ENCODE assay signal across 10 cellular contexts in genomic region chr12:92029902-92030586, GRCh38.
DNase-seq lines count a peak whose midpoint lies in the region; ATAC-seq lines count a peak whose summit lies in the region.
"Had no signal": no experiment of that assay in that cellular context is flagged by ENCODE, and none has a peak within 500 bp of the region (broad histone marks: within the 10 kb centered on the region; RNA-seq: fewer than 3 reads in every experiment).

No MANE protein-coding gene starts in this region.

- H3K9me3 Mint-ChIP-seq in activated CD8-positive, alpha-beta memory T cell treated with anti-CD3 and anti-CD28 coated beads, Interleukin-2, amount 10 ng/mL, durations not matched to agents 7 days and 5 days (ENCODE audit: low read depth): peaks cover 7% of the 10 kb centered on the region
- peaks cover 6% of the 10 kb centered on the region for H3K9me3 Mint-ChIP-seq in activated T-helper 17 cell treated with anti-CD3 and anti-CD28 coated beads, Interleukin-2, amount 50 U/mL, for 72 hours

- CTCF ChIA-PET in activated CD8-positive, alpha-beta memory T cell treated with anti-CD3 and anti-CD28 coated beads, Interleukin-2, amount 10 ng/mL, durations not matched to agents 7 days and 5 days (lab: Charles Lee): interaction anchor here (0.6 to 3.0 kb wide), 12 partner anchors 25 to 218 kb away, joined by 3 to 16 read pairs (median 4); partner anchors contain the start of gene BTG1

- H3K4me3 Mint-ChIP-seq in activated CD8-positive, alpha-beta memory T cell treated with anti-CD3 and anti-CD28 coated beads, Interleukin-2, amount 10 ng/mL, durations not matched to agents 7 days and 5 days: peak overlapping the region; percentile 47
- peak overlapping the region; percentile 76 for H3K4me3 Mint-ChIP-seq in activated T-helper 17 cell treated with anti-CD3 and anti-CD28 coated beads, Interleukin-2, amount 50 U/mL, for 72 hours

- peaks cover 22% of the 10 kb centered on the region for H3K36me3 Mint-ChIP-seq in activated CD8-positive, alpha-beta memory T cell treated with anti-CD3 and anti-CD28 coated beads, Interleukin-2, amount 10 ng/mL, durations not matched to agents 7 days and 5 days
- peaks cover 5% of the 10 kb centered on the region for H3K36me3 Mint-ChIP-seq in activated T-helper 17 cell treated with anti-CD3 and anti-CD28 coated beads, Interleukin-2, amount 50 U/mL, for 72 hours (ENCODE audit: low read depth)

- H3K27me3 ChIP-seq in layer of hippocampus (ENCODE audit: control insufficient read depth, insufficient read depth, low read length) (no peaks in the 10 kb centered on the region), thymus (ENCODE audit: control insufficient read depth, insufficient read depth) (no peaks in the 10 kb centered on the region)

- H3K27ac ChIP-seq in layer of hippocampus (ENCODE audit: low read depth, low read length) (peak overlapping the region; percentile 35), thymus (ENCODE audit: low read depth) (peak overlapping the region; percentile 93)

- no peaks in the 10 kb centered on the region for H3K9me3 ChIP-seq in thymus (ENCODE audit: control insufficient read depth)

- no peaks in the 10 kb centered on the region for H3K27me3 Mint-ChIP-seq in activated CD8-positive, alpha-beta memory T cell treated with anti-CD3 and anti-CD28 coated beads, Interleukin-2, amount 10 ng/mL, durations not matched to agents 7 days and 5 days
- H3K27me3 Mint-ChIP-seq in activated T-helper 17 cell treated with anti-CD3 and anti-CD28 coated beads, Interleukin-2, amount 50 U/mL, for 72 hours: no peaks in the 10 kb centered on the region

- ATAC-seq in activated CD8-positive, alpha-beta memory T cell treated with anti-CD3 and anti-CD28 coated beads, Interleukin-2, amount 10 ng/mL, durations not matched to agents 7 days and 5 days: peak; percentile 27
- ATAC-seq in activated T-helper 17 cell treated with anti-CD3 and anti-CD28 coated beads, Interleukin-2, amount 50 U/mL, for 72 hours (replicated peaks): peak; percentile 3
- ATAC-seq in HG03457 (IDR thresholded peaks at IDR 0.05; ENCODE audit: unreplicated experiment): no peak

- H3K4me1 Mint-ChIP-seq in activated CD8-positive, alpha-beta memory T cell treated with anti-CD3 and anti-CD28 coated beads, Interleukin-2, amount 10 ng/mL, durations not matched to agents 7 days and 5 days: peaks cover 59% of the 10 kb centered on the region
- H3K4me1 Mint-ChIP-seq in activated T-helper 17 cell treated with anti-CD3 and anti-CD28 coated beads, Interleukin-2, amount 50 U/mL, for 72 hours: peaks cover 54% of the 10 kb centered on the region

- peak overlapping the region; percentile 92 for H3K27ac Mint-ChIP-seq in activated CD8-positive, alpha-beta memory T cell treated with anti-CD3 and anti-CD28 coated beads, Interleukin-2, amount 10 ng/mL, durations not matched to agents 7 days and 5 days
- H3K27ac Mint-ChIP-seq in activated T-helper 17 cell treated with anti-CD3 and anti-CD28 coated beads, Interleukin-2, amount 50 U/mL, for 72 hours: peak overlapping the region; percentile 73

- H3K4me1 ChIP-seq in thymus (ENCODE audit: control insufficient read depth, insufficient read depth, low read length): peaks cover 38% of the 10 kb centered on the region

- peak overlapping the region; percentile 0 for H3K4me3 ChIP-seq in thymus (ENCODE audit: low read length)

- no peak for DNase-seq in activated CD8-positive, alpha-beta memory T cell treated with anti-CD3 and anti-CD28 coated beads, Interleukin-2, amount 10 ng/mL, durations not matched to agents 7 days and 5 days
- no peak for DNase-seq in activated CD8-positive, alpha-beta memory T cell treated with anti-CD3 and anti-CD28 coated beads for 24 hours
- DNase-seq in SW480 (ENCODE audit: low spot score) (no peak), HuH-7.5 (ENCODE audit: low spot score) (no peak)
- DNase-seq: NCI-H524 treated with DMSO at 0.1 percent for 48 hours, trophoblast cell had no signal

- WGBS in thymus: 80% methylated on average over 3 of the region's 3 CpGs

- no peaks in the 10 kb centered on the region for H3K36me3 ChIP-seq in thymus (ENCODE audit: control insufficient read depth, insufficient read depth)
